Comparison of ENCODE assay signal across 12 cellular contexts in the genomic region with DNA sequence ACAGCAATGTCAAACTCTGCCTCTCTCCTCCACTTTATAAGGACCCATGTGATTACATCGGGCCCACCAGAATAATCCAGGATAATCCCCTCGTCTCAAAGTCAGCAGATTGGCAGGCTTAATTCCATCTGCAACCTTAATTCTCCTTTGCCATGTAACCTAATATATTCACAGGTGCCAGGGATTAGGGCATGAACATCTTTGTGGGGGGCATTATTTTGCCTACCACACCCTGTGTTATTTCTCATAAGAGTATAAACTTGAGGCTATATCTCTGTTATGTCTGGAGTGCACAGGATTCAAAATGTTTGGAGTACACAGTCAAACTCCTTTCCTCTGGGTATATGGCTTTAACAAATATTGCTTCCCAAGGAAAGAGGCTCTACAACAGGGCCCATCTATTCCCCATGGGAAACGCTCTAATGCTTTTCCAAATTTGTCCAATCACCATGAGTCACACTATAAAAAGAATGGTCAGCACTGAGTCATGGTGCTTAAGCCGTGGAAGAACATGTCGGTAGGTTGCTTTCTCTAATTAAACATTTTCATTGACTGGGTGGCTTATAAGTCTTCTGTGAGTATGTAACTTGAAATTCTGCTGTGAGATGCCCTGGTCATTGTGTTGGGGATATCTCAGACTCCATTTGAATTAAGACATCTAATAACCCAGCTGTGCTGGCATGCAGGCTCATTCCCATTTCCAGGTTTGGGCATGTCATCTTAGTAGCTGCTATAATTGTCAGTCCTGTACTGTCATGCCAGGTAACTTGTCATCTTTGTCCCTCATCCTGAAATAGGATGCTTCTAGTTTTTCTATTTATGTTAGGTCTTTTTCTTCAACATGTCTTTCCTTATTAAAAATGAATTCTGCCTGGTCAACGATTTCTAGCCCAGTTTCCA. TPM values are rescaled to one million over a fixed set of nuclear protein-coding genes. Genes with fewer than 3 reads are reported as not detected.
A peak's percentile ranks its signal among the peaks of the same experiment; 100 is the strongest.
DNase-seq lines count a peak whose midpoint lies in the region; TF ChIP-seq lines count a peak whose summit lies in the region.
"Had no signal": no experiment of that assay in that cellular context is flagged by ENCODE, and none has a peak within 500 bp of the region (broad histone marks: within the 10 kb centered on the region; RNA-seq: fewer than 3 reads in every experiment).

No MANE protein-coding gene starts in this region.

- DNase-seq in BJ (ENCODE audit: low read depth) (peak; percentile 89), M059J (ENCODE audit: low read depth) (peak; percentile 97), brain pericyte (ENCODE audit: low read depth, low spot score) (peak; percentile 50), lung microvascular endothelial cell (ENCODE audit: low read depth in 2 of 2) (peak; percentile 20 to 82), uterus (no peak), NCI-H1417 treated with DMSO at 0.1 percent for 48 hours (lab: John Stamatoyannopoulos, UW) (no peak), NCI-H1048 (lab: John Stamatoyannopoulos, UW) (no peak)
- DNase-seq in activated T-helper 1 cell treated with anti-CD3 and anti-CD28 coated beads, Interleukin-12 subunit alpha, Interleukin-12 subunit beta, Interleukin-2, Interleukin-4 antibody, amounts not matched to agents 30 ng/mL and 10 ng/mL and 1 ng/mL, durations not matched to agents 14 hours and 24 hours and 36 hours (ENCODE audit: low spot score): no peak
- DNase-seq: activated T-cell treated with anti-CD3 and anti-CD28 coated beads, Interleukin-2, amount 50 U/mL, for 24 hours; DND-41; right lobe of liver had no signal

- no peak overlapping the region for H3K27ac ChIP-seq in uterus
- H3K27ac ChIP-seq: right lobe of liver had no signal

- no peak overlapping the region for H3K4me3 Mint-ChIP-seq in activated T-helper 1 cell treated with anti-CD3 and anti-CD28 coated beads, Interleukin-12 subunit alpha, Interleukin-12 subunit beta, Interleukin-2, Interleukin-4 antibody, amounts not matched to agents 30 ng/mL and 10 ng/mL and 1 ng/mL, durations not matched to agents 14 hours and 24 hours and 36 hours
- H3K4me3 Mint-ChIP-seq: activated T-cell treated with anti-CD3 and anti-CD28 coated beads, Interleukin-2, amount 50 U/mL, for 24 hours had no signal

- no peak overlapping the region for H3K4me3 ChIP-seq in BJ (ENCODE audit: low read depth, low read length)
- no peak overlapping the region for H3K4me3 ChIP-seq in uterus
- H3K4me3 ChIP-seq: right lobe of liver had no signal

- H3K27ac Mint-ChIP-seq in activated T-helper 1 cell treated with anti-CD3 and anti-CD28 coated beads, Interleukin-12 subunit alpha, Interleukin-12 subunit beta, Interleukin-2, Interleukin-4 antibody, amounts not matched to agents 30 ng/mL and 10 ng/mL and 1 ng/mL, durations not matched to agents 14 hours and 24 hours and 36 hours: no peak overlapping the region
- H3K27ac Mint-ChIP-seq: activated T-cell treated with anti-CD3 and anti-CD28 coated beads, Interleukin-2, amount 50 U/mL, for 24 hours had no signal

- H3K36me3 ChIP-seq in BJ (ENCODE audit: control insufficient read depth, insufficient read depth, low read length): no peaks in the 10 kb centered on the region
- no peaks in the 10 kb centered on the region for H3K36me3 ChIP-seq in uterus
- H3K36me3 ChIP-seq: right lobe of liver had no signal

- H3K9me3 ChIP-seq in uterus: no peaks in the 10 kb centered on the region
- H3K9me3 ChIP-seq: right lobe of liver had no signal

- POLR2A ChIA-PET in BJ (lab: Charles Lee): interaction anchor here (0.6 kb wide), 1 partner anchor 71 kb away, joined by 3 read pairs; no protein-coding TSS in a partner anchor

- H3K4me1 Mint-ChIP-seq in activated T-helper 1 cell treated with anti-CD3 and anti-CD28 coated beads, Interleukin-12 subunit alpha, Interleukin-12 subunit beta, Interleukin-2, Interleukin-4 antibody, amounts not matched to agents 30 ng/mL and 10 ng/mL and 1 ng/mL, durations not matched to agents 14 hours and 24 hours and 36 hours (ENCODE audit: low read depth): peaks cover 16% of the 10 kb centered on the region

- CTCF ChIA-PET in BJ (lab: Yijun Ruan, JAX): interaction anchor here (0.9 to 15.2 kb wide), 16 partner anchors 9 to 93 kb away, joined by 3 to 323 read pairs (median 14); a partner anchor contains a TSS

- H3K27me3 ChIP-seq in BJ (ENCODE audit: control insufficient read depth, insufficient read depth, low read length): no peaks in the 10 kb centered on the region
- H3K27me3 ChIP-seq in uterus: no peaks in the 10 kb centered on the region
- H3K27me3 ChIP-seq: right lobe of liver had no signal

- H3K27me3 Mint-ChIP-seq in activated T-helper 1 cell treated with anti-CD3 and anti-CD28 coated beads, Interleukin-12 subunit alpha, Interleukin-12 subunit beta, Interleukin-2, Interleukin-4 antibody, amounts not matched to agents 30 ng/mL and 10 ng/mL and 1 ng/mL, durations not matched to agents 14 hours and 24 hours and 36 hours (ENCODE audit: insufficient read depth): peaks cover 12% of the 10 kb centered on the region

- TF ChIP-seq POLR2A in uterus (IDR thresholded peaks at IDR 0.05): no peak

- no peaks in the 10 kb centered on the region for H3K4me1 ChIP-seq in uterus

- H3K9me3 Mint-ChIP-seq in activated T-helper 1 cell treated with anti-CD3 and anti-CD28 coated beads, Interleukin-12 subunit alpha, Interleukin-12 subunit beta, Interleukin-2, Interleukin-4 antibody, amounts not matched to agents 30 ng/mL and 10 ng/mL and 1 ng/mL, durations not matched to agents 14 hours and 24 hours and 36 hours: no peaks in the 10 kb centered on the region
- H3K9me3 Mint-ChIP-seq: activated T-cell treated with anti-CD3 and anti-CD28 coated beads, Interleukin-2, amount 50 U/mL, for 24 hours had no signal

- no peak for TF ChIP-seq CTCF in BJ (IDR thresholded peaks at IDR 0.05; ENCODE audit: insufficient read depth, low read depth, low read length)
- no peak for TF ChIP-seq CTCF in uterus (IDR thresholded peaks at IDR 0.05)

- no peaks in the 10 kb centered on the region for H3K36me3 Mint-ChIP-seq in activated T-helper 1 cell treated with anti-CD3 and anti-CD28 coated beads, Interleukin-12 subunit alpha, Interleukin-12 subunit beta, Interleukin-2, Interleukin-4 antibody, amounts not matched to agents 30 ng/mL and 10 ng/mL and 1 ng/mL, durations not matched to agents 14 hours and 24 hours and 36 hours (ENCODE audit: low read depth)

- intact Hi-C loops in uterus (cut with DNase I; ENCODE audit: low total_unique reads): no loop called here
- intact Hi-C loops in activated T-helper 1 cell treated with anti-CD3 and anti-CD28 coated beads, Interleukin-12 subunit alpha, Interleukin-12 subunit beta, Interleukin-2, Interleukin-4 antibody, amounts not matched to agents 30 ng/mL and 10 ng/mL and 1 ng/mL, durations not matched to agents 14 hours and 24 hours and 36 hours (cut with micrococcal nuclease): loop anchor here (2.0 kb wide), 2 partner anchors 31 to 199 kb away; a partner anchor contains a TSS

RNA-seq across cellular contexts. Expression of a gene that starts 11.5 kb away (rescaled TPM):
- 0.51 and 0.55 TPM in 2 replicates for polyA plus RNA-seq in BJ (2011; rRNA removed)
- polyA minus RNA-seq in BJ (2011; rRNA and poly(A)+ RNA removed): 0.09 and 0.36 TPM in 2 replicates
- 11.6 and 12.6 TPM in 2 replicates for total RNA-seq in M059J (2014; rRNA removed; shearing (Covaris generic))
- total RNA-seq in lung microvascular endothelial cell (not detected in 2 replicates), uterus (under 1 TPM in 1 of 4 donors, not detected in 3; 0.48 TPM)
- total RNA-seq in activated T-helper 1 cell treated with anti-CD3 and anti-CD28 coated beads, Interleukin-12 subunit alpha, Interleukin-12 subunit beta, Interleukin-2, Interleukin-4 antibody, amounts not matched to agents 30 ng/mL and 10 ng/mL and 1 ng/mL, durations not matched to agents 14 hours and 24 hours and 36 hours: not detected in 2 replicates

RNA-seq across cellular contexts. Expression of a gene that starts 33.1 kb away (rescaled TPM):
- polyA plus RNA-seq in BJ (2011; rRNA removed): not detected in 2 replicates
- polyA minus RNA-seq in BJ (2011; rRNA and poly(A)+ RNA removed): not detected in 2 replicates
- 0.57 and 1.6 TPM in 2 replicates for total RNA-seq in M059J (2014; rRNA removed; shearing (Covaris generic))
- total RNA-seq in lung microvascular endothelial cell (not detected in 2 replicates), uterus (not detected)
- total RNA-seq in activated T-helper 1 cell treated with anti-CD3 and anti-CD28 coated beads, Interleukin-12 subunit alpha, Interleukin-12 subunit beta, Interleukin-2, Interleukin-4 antibody, amounts not matched to agents 30 ng/mL and 10 ng/mL and 1 ng/mL, durations not matched to agents 14 hours and 24 hours and 36 hours: not detected in 2 replicates
- total RNA-seq: left lobe of liver had no signal

RNA-seq across cellular contexts. Expression of a gene that starts 56.9 kb away (rescaled TPM):
- 257 and 331 TPM in 2 replicates for polyA plus RNA-seq in BJ (2011; rRNA removed)
- 55.7 and 74.8 TPM in 2 replicates for polyA minus RNA-seq in BJ (2011; rRNA and poly(A)+ RNA removed)
- total RNA-seq in M059J (2014; rRNA removed; shearing (Covaris generic)): 376 and 388 TPM in 2 replicates
- 12.3 and 50.6 TPM in 2 replicates for total RNA-seq in lung microvascular endothelial cell
- 10 to 100 TPM; 10.8 to 69.3 (median 40.8) TPM for total RNA-seq in uterus
- 99.7 and 111 TPM in 2 replicates for total RNA-seq in activated T-helper 1 cell treated with anti-CD3 and anti-CD28 coated beads, Interleukin-12 subunit alpha, Interleukin-12 subunit beta, Interleukin-2, Interleukin-4 antibody, amounts not matched to agents 30 ng/mL and 10 ng/mL and 1 ng/mL, durations not matched to agents 14 hours and 24 hours and 36 hours

Comparison
In these comparisons a context has a peak if more than half of its experiments do, and no peak if none do; other contexts are left out.
1. DNase-seq: peak in BJ (single experiment), M059J (single experiment), brain pericyte (single experiment) and lung microvascular endothelial cell (2 of 2); none in uterus (0 of 2), activated T-helper 1 cell treated with anti-CD3 and anti-CD28 coated beads, Interleukin-12 subunit alpha, Interleukin-12 subunit beta, Interleukin-2, Interleukin-4 antibody, amounts not matched to agents 30 ng/mL and 10 ng/mL and 1 ng/mL, durations not matched to agents 14 hours and 24 hours and 36 hours (single experiment), NCI-H1417 treated with DMSO at 0.1 percent for 48 hours (single experiment) and NCI-H1048 (single experiment).